In genomic region chr1:114316204-114316603, GRCh38 we compare ENCODE assay signal across 20 cellular contexts.
DNase-seq lines count a peak whose midpoint lies in the region; ATAC-seq, FAIRE-seq and TF ChIP-seq lines count a peak whose summit lies in the region.
"Had no signal": no experiment of that assay in that cellular context is flagged by ENCODE, and none has a peak within 500 bp of the region (broad histone marks: within the 10 kb centered on the region; RNA-seq: fewer than 3 reads in every experiment).

No MANE protein-coding gene starts in this region.

- TF ChIP-seq RAD21 in K562 (CRISPR knock-in tag; conservative IDR thresholded peaks at IDR 0.05 in 1 of 2, IDR thresholded peaks at IDR 0.05 in 1 of 2): no peak

- no peak overlapping the region for H3K4me2 ChIP-seq in K562 (ENCODE audit: insufficient read depth, low read length)
- H3K4me2 ChIP-seq: PC-9 had no signal

- H3K9me1 ChIP-seq in K562 (ENCODE audit: control insufficient read depth, insufficient read depth, low read length): no peaks in the 10 kb centered on the region

- peaks cover 2% of the 10 kb centered on the region for H3K27me3 ChIP-seq in BE2C
- peaks cover 2 to 3% of the 10 kb centered on the region in 2 experiments; a peak in 1 of 5 replicates for H3K27me3 ChIP-seq in K562 (ENCODE audit: control insufficient read depth in 2 of 2, insufficient read depth in 2 of 2, low read length in 2 of 2)
- H3K27me3 ChIP-seq in esophagus squamous epithelium: no peaks in the 10 kb centered on the region

- no TSS peak for BruUV-seq in K562 (replicated peaks; lab: Mats Ljungman, UMichigan)

- H3K9me3 ChIP-seq in BE2C (no peaks in the 10 kb centered on the region; the same call in none of the 2 replicates), K562 (replicated peaks; ENCODE audit: control insufficient read depth, insufficient read depth, low read depth, low read length) (no peaks in the 10 kb centered on the region), esophagus squamous epithelium (no peaks in the 10 kb centered on the region)

- H3K4me1 ChIP-seq in BE2C: no peaks in the 10 kb centered on the region
- no peaks in the 10 kb centered on the region for H3K4me1 ChIP-seq in K562 (replicated peaks in 1 of 2; ENCODE audit: control insufficient read depth in 2 of 2, insufficient read depth in 2 of 2, low read length in 2 of 2)
- H3K4me1 ChIP-seq in esophagus squamous epithelium: no peaks in the 10 kb centered on the region

- H3K36me3 Mint-ChIP-seq in neural crest cell (ENCODE audit: low read depth): no peaks in the 10 kb centered on the region
- H3K36me3 Mint-ChIP-seq in activated CD8-positive, alpha-beta memory T cell treated with anti-CD3 and anti-CD28 coated beads, Interleukin-2, amount 10 ng/mL, durations not matched to agents 7 days and 5 days: no peaks in the 10 kb centered on the region
- no peaks in the 10 kb centered on the region for H3K36me3 Mint-ChIP-seq in activated T-helper 17 cell treated with anti-CD3 and anti-CD28 coated beads, Interleukin-2, amount 50 U/mL, for 72 hours (ENCODE audit: low read depth)
- H3K36me3 Mint-ChIP-seq: CD14-positive monocyte had no signal

- no peak overlapping the region for H3K4me3 ChIP-seq in BE2C (ENCODE audit: low read depth, low read length)
- H3K4me3 ChIP-seq in K562: no peak overlapping the region
- no peak overlapping the region for H3K4me3 ChIP-seq in esophagus squamous epithelium
- H3K4me3 ChIP-seq: PC-9, SK-N-MC had no signal

- in situ Hi-C loops in K562 (cut with MboI): no loop called here

- intact Hi-C loops in K562 (cut with micrococcal nuclease): no loop called here
- intact Hi-C loops in esophagus squamous epithelium (cut with DNase I): no loop called here

- no peak overlapping the region for H3K9ac ChIP-seq in K562 (ENCODE audit: insufficient read depth in 1 of 2, low read depth in 2 of 2, low read length in 2 of 2)

- H3K27ac ChIP-seq in K562 (ENCODE audit: extremely low read depth, low read depth, low read length): no peak overlapping the region
- no peak overlapping the region for H3K27ac ChIP-seq in esophagus squamous epithelium
- H3K27ac ChIP-seq: PC-9 had no signal

- no peak overlapping the region for H3K4me3 Mint-ChIP-seq in neural crest cell
- H3K4me3 Mint-ChIP-seq in activated CD8-positive, alpha-beta memory T cell treated with anti-CD3 and anti-CD28 coated beads, Interleukin-2, amount 10 ng/mL, durations not matched to agents 7 days and 5 days: no peak overlapping the region
- H3K4me3 Mint-ChIP-seq in activated T-helper 17 cell treated with anti-CD3 and anti-CD28 coated beads, Interleukin-2, amount 50 U/mL, for 72 hours: no peak overlapping the region
- H3K4me3 Mint-ChIP-seq: CD14-positive monocyte had no signal

- peak; percentile 6 for FAIRE-seq in K562 (lab: Jason Lieb, UNC)
- FAIRE-seq: A204.1, G401.6 had no signal

- H3K27ac Mint-ChIP-seq in neural crest cell (ENCODE audit: unreplicated experiment): peak overlapping the region; percentile 51
- H3K27ac Mint-ChIP-seq in activated CD8-positive, alpha-beta memory T cell treated with anti-CD3 and anti-CD28 coated beads, Interleukin-2, amount 10 ng/mL, durations not matched to agents 7 days and 5 days: no peak overlapping the region
- H3K27ac Mint-ChIP-seq in activated T-helper 17 cell treated with anti-CD3 and anti-CD28 coated beads, Interleukin-2, amount 50 U/mL, for 72 hours: no peak overlapping the region
- H3K27ac Mint-ChIP-seq: CD14-positive monocyte had no signal

- TF ChIP-seq EP300 in K562 (IDR thresholded peaks at IDR 0.05; ENCODE audit: low read length): no peak

- DNase-seq in BE2C (no peak), NAMALWA (ENCODE audit: low spot score) (peak; percentile 19), K562 (ENCODE audit: extremely low read depth in 1 of 4, low spot score in 3 of 4) (no peak), neural crest cell (ENCODE audit: low read depth, low spot score) (no peak), esophagus squamous epithelium (lab: John Stamatoyannopoulos, UW) (no peak)
- DNase-seq in activated CD8-positive, alpha-beta memory T cell treated with anti-CD3 and anti-CD28 coated beads, Interleukin-2, amount 10 ng/mL, durations not matched to agents 7 days and 5 days: no peak
- DNase-seq: HCEC 1CT, IMR-90, NCI-H1105 treated with DMSO at 0.1 percent for 48 hours, NCI-H2029 treated with DMSO at 0.1 percent for 48 hours, NCI-H345, PC-9, RPMI8226, SHP77 had no signal

- H3K4me1 Mint-ChIP-seq in neural crest cell: no peaks in the 10 kb centered on the region
- H3K4me1 Mint-ChIP-seq in activated CD8-positive, alpha-beta memory T cell treated with anti-CD3 and anti-CD28 coated beads, Interleukin-2, amount 10 ng/mL, durations not matched to agents 7 days and 5 days: no peaks in the 10 kb centered on the region
- H3K4me1 Mint-ChIP-seq in activated T-helper 17 cell treated with anti-CD3 and anti-CD28 coated beads, Interleukin-2, amount 50 U/mL, for 72 hours: no peaks in the 10 kb centered on the region
- H3K4me1 Mint-ChIP-seq: CD14-positive monocyte had no signal

- peak; percentile 57; the same call in 1 of the 3 replicates for ATAC-seq in K562
- no peak for ATAC-seq in HG03045 (IDR thresholded peaks at IDR 0.05; ENCODE audit: unreplicated experiment)
- no peak for ATAC-seq in activated CD8-positive, alpha-beta memory T cell treated with anti-CD3 and anti-CD28 coated beads, Interleukin-2, amount 10 ng/mL, durations not matched to agents 7 days and 5 days
- ATAC-seq in activated T-helper 17 cell treated with anti-CD3 and anti-CD28 coated beads, Interleukin-2, amount 50 U/mL, for 72 hours (replicated peaks): no peak

- no peaks in the 10 kb centered on the region for H4K20me1 ChIP-seq in K562 (replicated peaks; ENCODE audit: control insufficient read depth, insufficient read depth, low read length)

- POLR2A ChIA-PET in K562 (lab: Yijun Ruan, JAX): no interaction called here

- WGBS in K562 (ENCODE audit: insufficient coverage, low coverage, missing lambda C conversion rate): 44% methylated on average over 3 of the region's 3 CpGs
- WGBS in esophagus squamous epithelium, 2 donors: 75 to 93% methylated on average over 3 of the region's 3 CpGs

- no peaks in the 10 kb centered on the region for H3K27me3 Mint-ChIP-seq in neural crest cell (ENCODE audit: low read depth)
- H3K27me3 Mint-ChIP-seq in activated CD8-positive, alpha-beta memory T cell treated with anti-CD3 and anti-CD28 coated beads, Interleukin-2, amount 10 ng/mL, durations not matched to agents 7 days and 5 days: no peaks in the 10 kb centered on the region
- no peaks in the 10 kb centered on the region for H3K27me3 Mint-ChIP-seq in activated T-helper 17 cell treated with anti-CD3 and anti-CD28 coated beads, Interleukin-2, amount 50 U/mL, for 72 hours

- 0 out of 2 replicates have a peak, but pooled peaks have one; percentile 1 for TF ChIP-seq CTCF in BE2C (IDR thresholded peaks at IDR 0.05; ENCODE audit: low read depth, low read length)
- TF ChIP-seq CTCF in K562 (IDR thresholded peaks at IDR 0.05 in 2 of 3, conservative IDR thresholded peaks at IDR 0.05 in 1 of 3; ENCODE audit: insufficient read depth in 2 of 3, low read depth in 1 of 3, low read length in 3 of 3): peak in 1 of 3 experiments; percentile 15; a peak in 1 of 6 replicates
- no peak for TF ChIP-seq CTCF in neural crest cell (conservative IDR thresholded peaks at IDR 0.05)
- TF ChIP-seq CTCF in esophagus squamous epithelium (IDR thresholded peaks at IDR 0.05): no peak

- CTCF ChIA-PET in K562 (lab: Yijun Ruan, JAX; ENCODE audit: low intra/inter-chr PET ratio): no interaction called here
- CTCF ChIA-PET in activated CD8-positive, alpha-beta memory T cell treated with anti-CD3 and anti-CD28 coated beads, Interleukin-2, amount 10 ng/mL, durations not matched to agents 7 days and 5 days (lab: Charles Lee): interaction anchor here (0.8 to 1.5 kb wide), 4 partner anchors 18 to 112 kb away, joined by 3 to 4 read pairs (median 4); no protein-coding TSS in a partner anchor

- H3K36me3 ChIP-seq in BE2C: no peaks in the 10 kb centered on the region
- H3K36me3 ChIP-seq in K562 (ENCODE audit: control insufficient read depth, insufficient read depth, low read length): no peaks in the 10 kb centered on the region
- no peaks in the 10 kb centered on the region for H3K36me3 ChIP-seq in esophagus squamous epithelium

- H3K9me3 Mint-ChIP-seq in neural crest cell: no peaks in the 10 kb centered on the region
- no peaks in the 10 kb centered on the region for H3K9me3 Mint-ChIP-seq in activated CD8-positive, alpha-beta memory T cell treated with anti-CD3 and anti-CD28 coated beads, Interleukin-2, amount 10 ng/mL, durations not matched to agents 7 days and 5 days (ENCODE audit: low read depth)
- no peaks in the 10 kb centered on the region for H3K9me3 Mint-ChIP-seq in activated T-helper 17 cell treated with anti-CD3 and anti-CD28 coated beads, Interleukin-2, amount 50 U/mL, for 72 hours

- no peak for TF ChIP-seq POLR2A in K562 (conservative IDR thresholded peaks at IDR 0.05)
- TF ChIP-seq POLR2A in esophagus squamous epithelium (IDR thresholded peaks at IDR 0.05): no peak

- H2AFZ ChIP-seq in K562 (ENCODE audit: low read depth, low read length): peak overlapping the region; percentile 20
- H2AFZ ChIP-seq: PC-9 had no signal

- no peaks in the 10 kb centered on the region for H3K79me2 ChIP-seq in K562 (ENCODE audit: control insufficient read depth, insufficient read depth, low read length)

TF ChIP-seq in K562, 482 proteins besides CTCF, POLR2A, EP300 and RAD21 (continues in another document):
- TF ChIP-seq U2AF2 (optimal IDR thresholded peaks at IDR 0.05; ENCODE audit: low read depth, low read length) (no peak), TSC22D4 (tag; IDR thresholded peaks at IDR 0.05) (no peak), SLC30A9 (CRISPR knock-in tag; IDR thresholded peaks at IDR 0.05) (no peak), ARHGAP35 (IDR thresholded peaks at IDR 0.05; ENCODE audit: partially characterized antibody) (no peak)
- TF ChIP-seq, protein P1, sequence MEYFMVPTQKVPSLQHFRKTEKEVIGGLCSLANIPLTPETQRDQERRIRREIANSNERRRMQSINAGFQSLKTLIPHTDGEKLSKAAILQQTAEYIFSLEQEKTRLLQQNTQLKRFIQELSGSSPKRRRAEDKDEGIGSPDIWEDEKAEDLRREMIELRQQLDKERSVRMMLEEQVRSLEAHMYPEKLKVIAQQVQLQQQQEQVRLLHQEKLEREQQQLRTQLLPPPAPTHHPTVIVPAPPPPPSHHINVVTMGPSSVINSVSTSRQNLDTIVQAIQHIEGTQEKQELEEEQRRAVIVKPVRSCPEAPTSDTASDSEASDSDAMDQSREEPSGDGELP (CRISPR knock-in tag; IDR thresholded peaks at IDR 0.05; ENCODE audit: borderline replicate concordance): no peak
